16 cellular contexts compared by ENCODE assay signal in the genomic region with DNA sequence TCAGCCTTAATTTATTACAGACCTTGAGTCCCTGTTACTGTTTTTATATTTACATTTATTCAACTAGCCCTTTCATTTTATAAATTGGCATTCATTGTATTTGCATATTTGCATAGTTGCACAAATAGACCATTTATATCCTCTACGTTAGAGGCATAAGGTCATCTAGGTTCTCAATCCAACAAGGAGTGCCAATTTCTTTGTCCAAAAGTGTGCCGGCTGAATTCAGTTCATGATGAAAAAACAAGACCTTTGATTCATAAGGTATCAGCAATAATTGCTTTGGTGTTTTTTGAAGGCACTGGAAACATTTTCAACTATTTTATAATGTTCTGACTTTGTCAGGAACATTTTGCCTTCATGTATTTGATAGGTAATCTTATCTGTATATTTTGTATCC. TPM values are rescaled to one million over a fixed set of nuclear protein-coding genes. Genes with fewer than 3 reads are reported as not detected.
DNase-seq lines count a peak whose midpoint lies in the region; ATAC-seq and TF ChIP-seq lines count a peak whose summit lies in the region.
"Had no signal": no experiment of that assay in that cellular context is flagged by ENCODE, and none has a peak within 500 bp of the region (broad histone marks: within the 10 kb centered on the region; RNA-seq: fewer than 3 reads in every experiment).

No MANE protein-coding gene starts in this region.

- no peaks in the 10 kb centered on the region for H3K4me1 Mint-ChIP-seq in activated T-cell treated with anti-CD3 and anti-CD28 coated beads, Interleukin-2, amount 50 U/mL, for 24 hours (ENCODE audit: low read depth)
- H3K4me1 Mint-ChIP-seq in effector memory CD8-positive, alpha-beta T cell (ENCODE audit: low read depth in 2 of 2), result no peaks in the 10 kb centered on the region
- H3K4me1 Mint-ChIP-seq: CD4-positive, alpha-beta memory T cell had no signal

- peaks cover 0 to 44% (median 21%) of the 10 kb centered on the region in 4 donors for H3K4me1 ChIP-seq in right lobe of liver

- H3K4me3 Mint-ChIP-seq in activated T-cell treated with anti-CD3 and anti-CD28 coated beads, Interleukin-2, amount 50 U/mL, for 24 hours, result no peak overlapping the region
- H3K4me3 Mint-ChIP-seq in effector memory CD8-positive, alpha-beta T cell, result no peak overlapping the region
- H3K4me3 Mint-ChIP-seq: CD4-positive, alpha-beta memory T cell had no signal

- no peaks in the 10 kb centered on the region for H3K36me3 ChIP-seq in right lobe of liver
- H3K36me3 ChIP-seq: BE2C had no signal

- peak overlapping the region in 1 of 3 donors; percentile 68 for H3K27ac ChIP-seq in right lobe of liver
- H3K27ac ChIP-seq: C4-2B, GM23248, HL-60 had no signal

- peak; percentile 6 for DNase-seq in COR-L47 (lab: John Stamatoyannopoulos, UW)
- peak; percentile 21 to 78 for DNase-seq in NCI-H2081 (lab: John Stamatoyannopoulos, UW)
- DNase-seq in NCI-H774 (lab: John Stamatoyannopoulos, UW), result peak; percentile 3
- DNase-seq in right lobe of liver, result no peak
- DNase-seq in activated T-cell treated with anti-CD3 and anti-CD28 coated beads, Interleukin-2, amount 50 U/mL, for 24 hours, result no peak
- no peak for DNase-seq in effector memory CD8-positive, alpha-beta T cell
- DNase-seq: BE2C; CD4-positive, alpha-beta memory T cell; DMS153; DND-41; GDM1; GM23248 had no signal

- H3K36me3 Mint-ChIP-seq in activated T-cell treated with anti-CD3 and anti-CD28 coated beads, Interleukin-2, amount 50 U/mL, for 24 hours (ENCODE audit: low read depth), result no peaks in the 10 kb centered on the region
- no peaks in the 10 kb centered on the region for H3K36me3 Mint-ChIP-seq in effector memory CD8-positive, alpha-beta T cell (ENCODE audit: insufficient read depth)
- H3K36me3 Mint-ChIP-seq: CD4-positive, alpha-beta memory T cell had no signal

- no peaks in the 10 kb centered on the region for H3K27me3 ChIP-seq in right lobe of liver
- H3K27me3 ChIP-seq: BE2C had no signal

- no peak overlapping the region for H3K4me3 ChIP-seq in right lobe of liver
- H3K4me3 ChIP-seq: GM23248 had no signal

- TF ChIP-seq POLR2A in right lobe of liver (IDR thresholded peaks at IDR 0.05), result no peak

- WGBS in right lobe of liver (ENCODE audit: insufficient coverage, low coverage, low lambda C conversion rate, missing lambda C conversion rate), result 18% methylated on average over 2 of the region's 2 CpGs

- intact Hi-C loops in right lobe of liver (cut with DNase I), result no loop called here

- no peaks in the 10 kb centered on the region for H3K9me3 Mint-ChIP-seq in activated T-cell treated with anti-CD3 and anti-CD28 coated beads, Interleukin-2, amount 50 U/mL, for 24 hours
- H3K9me3 Mint-ChIP-seq in effector memory CD8-positive, alpha-beta T cell, result peaks cover 0 to 7% of the 10 kb centered on the region in 2 donors

- no peak for TF ChIP-seq CTCF in right lobe of liver (IDR thresholded peaks at IDR 0.05)

- H3K27me3 Mint-ChIP-seq in activated T-cell treated with anti-CD3 and anti-CD28 coated beads, Interleukin-2, amount 50 U/mL, for 24 hours, result no peaks in the 10 kb centered on the region
- H3K27me3 Mint-ChIP-seq in effector memory CD8-positive, alpha-beta T cell, result peaks cover 4 to 9% of the 10 kb centered on the region in 2 donors

- H3K27ac Mint-ChIP-seq in activated T-cell treated with anti-CD3 and anti-CD28 coated beads, Interleukin-2, amount 50 U/mL, for 24 hours, result no peak overlapping the region
- H3K27ac Mint-ChIP-seq in effector memory CD8-positive, alpha-beta T cell, result no peak overlapping the region
- H3K27ac Mint-ChIP-seq: CD4-positive, alpha-beta memory T cell had no signal

- ATAC-seq in right lobe of liver (peak; percentile 68 to 78 (median 74)), GM21367 (IDR thresholded peaks at IDR 0.05; ENCODE audit: unreplicated experiment) (no peak)
- no peak for ATAC-seq in effector memory CD8-positive, alpha-beta T cell (replicated peaks)
- ATAC-seq: HCT116 had no signal

- H3K9me3 ChIP-seq in right lobe of liver, result no peaks in the 10 kb centered on the region
- H3K9me3 ChIP-seq: BE2C had no signal

RNA-seq across cellular contexts. Expression of gene NANOGP8, which starts 33.9 kb away (rescaled TPM):
- total RNA-seq in right lobe of liver, result under 1 TPM in 2 of 6 experiments, not detected in 4; 0.31 to 0.62 TPM
- total RNA-seq: CD4-positive, alpha-beta memory T cell; GM23248 had no signal

Comparison
In these comparisons a context has a peak if more than half of its experiments do, and no peak if none do; other contexts are left out.
1. DNase-seq: peak in COR-L47 (single experiment), NCI-H2081 (2 of 2) and NCI-H774 (single experiment); none in right lobe of liver (0 of 3), activated T-cell treated with anti-CD3 and anti-CD28 coated beads, Interleukin-2, amount 50 U/mL, for 24 hours (single experiment) and effector memory CD8-positive, alpha-beta T cell (0 of 3).
2. ATAC-seq: peak in right lobe of liver (4 of 4); none in GM21367 (single experiment) and effector memory CD8-positive, alpha-beta T cell (single experiment).